ENCODE assay signal across 14 cellular contexts in the genomic region with DNA sequence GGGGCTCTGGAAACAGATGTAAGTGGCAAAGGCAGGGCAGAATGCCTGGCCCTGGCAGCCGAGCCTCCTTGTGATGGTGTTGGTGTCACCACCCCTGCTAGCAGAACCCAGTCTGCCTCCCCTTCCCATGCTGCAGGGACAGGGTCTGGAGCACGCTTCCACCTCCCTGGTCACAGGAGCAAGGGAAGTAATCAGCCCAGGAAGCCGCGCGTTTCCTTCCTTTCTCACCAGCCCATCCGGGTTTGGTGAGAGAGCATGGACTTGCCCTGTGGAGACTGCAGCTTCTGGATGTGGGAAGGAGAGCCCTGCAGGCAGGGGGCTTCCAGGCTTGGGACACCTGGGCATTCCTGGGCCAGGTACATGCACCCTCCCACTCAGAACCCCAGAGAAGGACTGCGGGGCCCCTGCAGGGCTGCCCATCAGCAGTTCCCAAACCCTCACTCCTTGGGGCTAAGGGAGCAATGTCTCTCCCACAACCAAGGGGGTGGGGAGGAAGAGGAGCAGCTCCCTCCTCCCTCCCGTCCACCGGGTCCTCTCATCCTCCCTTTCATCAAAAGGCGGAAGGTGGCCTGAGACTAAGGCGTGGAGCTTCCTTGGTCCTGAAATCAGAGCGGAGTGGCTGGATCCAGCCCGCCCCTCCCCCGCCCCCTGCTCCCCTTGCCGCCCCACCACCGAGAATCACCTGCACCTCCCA. TPM values are rescaled to one million over a fixed set of nuclear protein-coding genes. Genes with fewer than 3 reads are reported as not detected.
DNase-seq lines count a peak whose midpoint lies in the region; FAIRE-seq and TF ChIP-seq lines count a peak whose summit lies in the region.
"Had no signal": no experiment of that assay in that cellular context is flagged by ENCODE, and none has a peak within 500 bp of the region (broad histone marks: within the 10 kb centered on the region; RNA-seq: fewer than 3 reads in every experiment).

No MANE protein-coding gene starts in this region.

- H3K9me3 Mint-ChIP-seq in CD14-positive monocyte: peaks cover 19 to 33% (median 26%) of the 10 kb centered on the region in 7 donors

- H3K4me3 ChIP-seq in kidney (ENCODE audit: low read length in 2 of 2): peak overlapping the region; percentile 49 to 54
- H3K4me3 ChIP-seq in sigmoid colon: peak overlapping the region in 3 of 4 donors; percentile 21 to 29 (median 28)

- no peaks in the 10 kb centered on the region for H3K36me3 ChIP-seq in kidney (ENCODE audit: control insufficient read depth in 1 of 2, insufficient read depth in 2 of 2, low read length in 2 of 2)
- H3K36me3 ChIP-seq in sigmoid colon: no peaks in the 10 kb centered on the region

- H3K27ac Mint-ChIP-seq in CD14-positive monocyte: no peak overlapping the region
- H3K27ac Mint-ChIP-seq: activated CD8-positive, alpha-beta memory T cell treated with anti-CD3 and anti-CD28 coated beads, Interleukin-2, amount 10 ng/mL, durations not matched to agents 7 days and 5 days; activated naive CD8-positive, alpha-beta T cell treated with anti-CD3 and anti-CD28 coated beads for 36 hours; stimulated activated naive B cell treated with anti-CD40 and anti-IgM and Interleukin-4, amounts not matched to agents 10 μg/mL and 1 μg/mL and 100 μg/mL, for 72 hours; T-helper 2 cell treated with Interferon-gamma antibody and Interleukin-4, amounts not matched to agents 5 μg/mL and 100 μg/mL, for 36 hours had no signal

- no peak for TF ChIP-seq POLR2A in sigmoid colon (IDR thresholded peaks at IDR 0.05)

- WGBS in sigmoid colon, 2 donors: 75 to 85% methylated on average over 16 of the region's 16 CpGs

- H3K27ac ChIP-seq in caudate nucleus (ENCODE audit: low read depth, low read length) (peak overlapping the region; percentile 77), kidney (ENCODE audit: low read depth in 2 of 2, low read length in 2 of 2) (peak overlapping the region; percentile 93), sigmoid colon (peak overlapping the region; percentile 63 to 77 (median 68))

- no peak for TF ChIP-seq EP300 in sigmoid colon (IDR thresholded peaks at IDR 0.05)

- H3K27me3 Mint-ChIP-seq in CD14-positive monocyte (ENCODE audit: low read depth in 3 of 3): peaks cover 4 to 6% (median 5%) of the 10 kb centered on the region in 3 donors
- H3K27me3 Mint-ChIP-seq: activated CD8-positive, alpha-beta memory T cell treated with anti-CD3 and anti-CD28 coated beads, Interleukin-2, amount 10 ng/mL, durations not matched to agents 7 days and 5 days; activated naive CD8-positive, alpha-beta T cell treated with anti-CD3 and anti-CD28 coated beads for 36 hours had no signal

- no peaks in the 10 kb centered on the region for H3K27me3 ChIP-seq in sigmoid colon

- peaks cover 0 to 6% of the 10 kb centered on the region in 2 donors for H3K36me3 Mint-ChIP-seq in CD14-positive monocyte
- H3K36me3 Mint-ChIP-seq: activated CD8-positive, alpha-beta memory T cell treated with anti-CD3 and anti-CD28 coated beads, Interleukin-2, amount 10 ng/mL, durations not matched to agents 7 days and 5 days; activated naive CD8-positive, alpha-beta T cell treated with anti-CD3 and anti-CD28 coated beads for 36 hours had no signal

- H3K9ac ChIP-seq in kidney (ENCODE audit: low read length in 2 of 2): peak overlapping the region; percentile 24 to 56

- no peak overlapping the region for H3K4me3 Mint-ChIP-seq in CD14-positive monocyte
- H3K4me3 Mint-ChIP-seq: activated CD8-positive, alpha-beta memory T cell treated with anti-CD3 and anti-CD28 coated beads, Interleukin-2, amount 10 ng/mL, durations not matched to agents 7 days and 5 days; activated naive CD8-positive, alpha-beta T cell treated with anti-CD3 and anti-CD28 coated beads for 36 hours; stimulated activated naive B cell treated with anti-CD40 and anti-IgM and Interleukin-4, amounts not matched to agents 10 μg/mL and 1 μg/mL and 100 μg/mL, for 72 hours; T-helper 2 cell treated with Interferon-gamma antibody and Interleukin-4, amounts not matched to agents 5 μg/mL and 100 μg/mL, for 36 hours had no signal

- intact Hi-C loops in CD14-positive monocyte (cut with micrococcal nuclease) (no loop called here), kidney (cut with DNase I) (no loop called here), sigmoid colon (cut with DNase I) (no loop called here)

- peak; percentile 36 for DNase-seq in CD14-positive monocyte (ENCODE audit: low spot score)
- DNase-seq in caudate nucleus (lab: John Stamatoyannopoulos, UW): no peak
- DNase-seq in kidney: peak; percentile 73
- DNase-seq in sigmoid colon: no peak
- DNase-seq in OCI-M1 (lab: John Stamatoyannopoulos, UW): no peak
- DNase-seq in T1000 (lab: John Stamatoyannopoulos, UW): no peak
- DNase-seq in activated CD8-positive, alpha-beta memory T cell treated with anti-CD3 and anti-CD28 coated beads, Interleukin-2, amount 50 U/mL, for 4 hours: no peak
- no peak for DNase-seq in NCI-H1436 treated with DMSO at 0.1 percent for 48 hours (lab: John Stamatoyannopoulos, UW)
- DNase-seq: ACHN; activated CD8-positive, alpha-beta memory T cell treated with anti-CD3 and anti-CD28 coated beads, Interleukin-2, amount 10 ng/mL, durations not matched to agents 7 days and 5 days; activated naive CD8-positive, alpha-beta T cell treated with anti-CD3 and anti-CD28 coated beads for 36 hours; NCI-H2081 treated with DMSO at 0.1 percent for 48 hours; stimulated activated naive B cell treated with anti-CD40 and anti-IgM and Interleukin-4, amounts not matched to agents 10 μg/mL and 1 μg/mL and 100 μg/mL, for 72 hours had no signal

- TF ChIP-seq CTCF in CD14-positive monocyte (IDR thresholded peaks at IDR 0.05): no peak
- TF ChIP-seq CTCF in kidney (IDR thresholded peaks at IDR 0.05; ENCODE audit: borderline replicate concordance, extremely low read depth, insufficient read depth): no peak
- TF ChIP-seq CTCF in sigmoid colon (IDR thresholded peaks at IDR 0.05): no peak

- peaks cover 29% of the 10 kb centered on the region for H3K4me1 Mint-ChIP-seq in CD14-positive monocyte

- FAIRE-seq in kidney (lab: Jason Lieb, UNC): no peak

- H3K9me3 ChIP-seq in kidney (ENCODE audit: control insufficient read depth in 1 of 2, low read length in 2 of 2) (peaks cover 0 to 2% of the 10 kb centered on the region in 2 donors), sigmoid colon (no peaks in the 10 kb centered on the region)

- peaks cover 13 to 43% of the 10 kb centered on the region in 2 donors for H3K4me1 ChIP-seq in kidney (ENCODE audit: control insufficient read depth in 1 of 2, insufficient read depth in 1 of 2, low read depth in 1 of 2, low read length in 2 of 2)
- peaks cover 0 to 48% (median 34%) of the 10 kb centered on the region in 4 donors for H3K4me1 ChIP-seq in sigmoid colon

RNA-seq across cellular contexts. Expression of a gene that starts 1.8 kb away (rescaled TPM):
- under 1 TPM in 1 of 2 donors, not detected in 1; 0.07 TPM for polyA plus RNA-seq in CD14-positive monocyte
- 65.9 TPM for total RNA-seq in kidney
- polyA plus RNA-seq in kidney (ENCODE audit: insufficient read depth, low read depth, low replicate concordance): 19.9 TPM
- total RNA-seq in sigmoid colon: 10 to 100 TPM in 3 of 4 donors, 1 to 10 TPM in 1; 8.6 to 23.3 (median 14.1) TPM
- polyA plus RNA-seq in sigmoid colon: 1 to 10 TPM in 2 of 3 donors, under 1 TPM in 1; 0.92 to 6.5 (median 1.8) TPM
- total RNA-seq: activated CD8-positive, alpha-beta memory T cell treated with anti-CD3 and anti-CD28 coated beads, Interleukin-2, amount 10 ng/mL, durations not matched to agents 7 days and 5 days; activated naive CD8-positive, alpha-beta T cell treated with anti-CD3 and anti-CD28 coated beads for 36 hours had no signal

RNA-seq across cellular contexts. Expression of a gene that starts 2.8 kb away (rescaled TPM):
- polyA plus RNA-seq in CD14-positive monocyte: not detected
- total RNA-seq in kidney: 41.3 TPM
- 92.8 TPM for polyA plus RNA-seq in kidney (ENCODE audit: insufficient read depth, low read depth, low replicate concordance)
- 10 to 100 TPM; 24.2 to 55.0 (median 38.4) TPM for total RNA-seq in sigmoid colon
- 10 to 100 TPM in 2 of 3 donors, 1 to 10 TPM in 1; 4.6 to 24.0 (median 11.4) TPM for polyA plus RNA-seq in sigmoid colon
- total RNA-seq: activated CD8-positive, alpha-beta memory T cell treated with anti-CD3 and anti-CD28 coated beads, Interleukin-2, amount 10 ng/mL, durations not matched to agents 7 days and 5 days; activated naive CD8-positive, alpha-beta T cell treated with anti-CD3 and anti-CD28 coated beads for 36 hours had no signal

RNA-seq across cellular contexts. Expression of a gene that starts 12.6 kb away (rescaled TPM):
- polyA plus RNA-seq in CD14-positive monocyte: not detected
- total RNA-seq in kidney: 357 TPM
- polyA plus RNA-seq in kidney (ENCODE audit: insufficient read depth, low read depth, low replicate concordance): 897 TPM
- total RNA-seq in sigmoid colon: 10 to 100 TPM; 45.3 to 98.1 (median 67.1) TPM
- 100 to 1,000 TPM; 112 to 157 (median 118) TPM for polyA plus RNA-seq in sigmoid colon
- total RNA-seq: activated CD8-positive, alpha-beta memory T cell treated with anti-CD3 and anti-CD28 coated beads, Interleukin-2, amount 10 ng/mL, durations not matched to agents 7 days and 5 days; activated naive CD8-positive, alpha-beta T cell treated with anti-CD3 and anti-CD28 coated beads for 36 hours had no signal

Comparison
In these comparisons a context has a peak if more than half of its experiments do, and no peak if none do; other contexts are left out.
1. DNase-seq: peak in CD14-positive monocyte (single experiment) and kidney (single experiment); none in caudate nucleus (0 of 61), sigmoid colon (single experiment), OCI-M1 (single experiment), T1000 (single experiment), activated CD8-positive, alpha-beta memory T cell treated with anti-CD3 and anti-CD28 coated beads, Interleukin-2, amount 50 U/mL, for 4 hours (single experiment) and NCI-H1436 treated with DMSO at 0.1 percent for 48 hours (single experiment).
2. RNA of a gene that starts 2.8 kb away (polyA plus RNA-seq): 92.8 TPM in kidney (single experiment) and 4.6 to 24.0 TPM in sigmoid colon; not detected in CD14-positive monocyte; every median in the first group is over 4 times any median in the second.
3. RNA of a gene that starts 12.6 kb away (polyA plus RNA-seq): 897 TPM in kidney (single experiment) and 112 to 157 TPM in sigmoid colon; not detected in CD14-positive monocyte; every median in the first group is over 100 times any median in the second.
4. Peak in every context shown above with its lines, with median percentiles within 50 percentile points of each other: H3K27ac ChIP-seq.